ENCODE assay signal across 1 cellular context in the genomic region with DNA sequence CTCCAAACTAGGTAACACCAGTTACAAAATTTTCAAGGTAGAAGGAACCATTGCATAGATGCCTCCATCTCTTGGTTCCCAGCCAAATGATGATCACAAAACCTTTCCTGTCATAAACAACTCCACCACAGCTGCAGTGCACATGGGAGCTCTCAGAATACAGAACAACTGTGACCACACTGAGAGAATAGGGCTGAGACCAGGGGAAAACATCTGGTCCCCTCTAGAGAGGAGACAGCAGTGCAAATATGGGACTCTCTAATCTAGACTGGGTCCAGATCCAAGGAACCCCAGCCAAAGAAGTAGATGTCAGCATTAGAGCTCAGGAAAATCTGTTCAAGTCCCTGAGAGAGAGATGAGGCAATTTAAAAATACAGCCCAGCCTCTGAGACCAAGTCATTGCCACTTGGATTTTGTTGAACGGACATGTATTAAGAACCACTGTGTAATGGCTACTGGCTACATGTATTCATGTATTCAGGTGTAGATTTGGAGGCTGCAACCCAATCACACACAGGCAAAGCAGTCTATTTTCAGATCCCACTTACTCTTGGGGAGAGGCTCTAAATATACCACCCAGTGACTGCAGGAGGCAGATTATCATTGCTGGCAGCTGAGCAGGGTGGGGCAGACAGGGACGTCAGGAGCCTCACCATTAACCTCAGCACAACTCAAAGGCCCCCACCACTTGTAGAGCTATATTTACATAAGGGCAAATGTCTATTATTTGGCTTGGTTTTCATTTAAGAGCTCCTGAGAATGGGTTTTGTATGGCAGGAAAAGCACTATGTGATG.
TF ChIP-seq lines count a peak whose summit lies in the region.

No MANE protein-coding gene starts in this region.

TF ChIP-seq in K562, 482 proteins besides CTCF, POLR2A, EP300 and RAD21:
- TF ChIP-seq FOXJ3 (CRISPR knock-in tag; IDR thresholded peaks at IDR 0.05) (no peak), HLTF (IDR thresholded peaks at IDR 0.05) (no peak), RNF2 (IDR thresholded peaks at IDR 0.05) (no peak), TBP (optimal IDR thresholded peaks at IDR 0.05; ENCODE audit: low read depth, low read length) (no peak), KLF6 (CRISPR knock-in tag; IDR thresholded peaks at IDR 0.05; ENCODE audit: borderline replicate concordance) (no peak), ZNF583 (CRISPR knock-in tag; IDR thresholded peaks at IDR 0.05) (no peak), CBX5 (IDR thresholded peaks at IDR 0.05; ENCODE audit: borderline replicate concordance, low read depth) (no peak), PRMT5 (CRISPR knock-in tag; IDR thresholded peaks at IDR 0.05) (no peak), SMARCA4 (IDR thresholded peaks at IDR 0.05) (no peak)
- TF ChIP-seq, protein P1, sequence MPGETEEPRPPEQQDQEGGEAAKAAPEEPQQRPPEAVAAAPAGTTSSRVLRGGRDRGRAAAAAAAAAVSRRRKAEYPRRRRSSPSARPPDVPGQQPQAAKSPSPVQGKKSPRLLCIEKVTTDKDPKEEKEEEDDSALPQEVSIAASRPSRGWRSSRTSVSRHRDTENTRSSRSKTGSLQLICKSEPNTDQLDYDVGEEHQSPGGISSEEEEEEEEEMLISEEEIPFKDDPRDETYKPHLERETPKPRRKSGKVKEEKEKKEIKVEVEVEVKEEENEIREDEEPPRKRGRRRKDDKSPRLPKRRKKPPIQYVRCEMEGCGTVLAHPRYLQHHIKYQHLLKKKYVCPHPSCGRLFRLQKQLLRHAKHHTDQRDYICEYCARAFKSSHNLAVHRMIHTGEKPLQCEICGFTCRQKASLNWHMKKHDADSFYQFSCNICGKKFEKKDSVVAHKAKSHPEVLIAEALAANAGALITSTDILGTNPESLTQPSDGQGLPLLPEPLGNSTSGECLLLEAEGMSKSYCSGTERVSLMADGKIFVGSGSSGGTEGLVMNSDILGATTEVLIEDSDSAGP (CRISPR knock-in tag; IDR thresholded peaks at IDR 0.05) = no peak
- TF ChIP-seq, protein P2, sequence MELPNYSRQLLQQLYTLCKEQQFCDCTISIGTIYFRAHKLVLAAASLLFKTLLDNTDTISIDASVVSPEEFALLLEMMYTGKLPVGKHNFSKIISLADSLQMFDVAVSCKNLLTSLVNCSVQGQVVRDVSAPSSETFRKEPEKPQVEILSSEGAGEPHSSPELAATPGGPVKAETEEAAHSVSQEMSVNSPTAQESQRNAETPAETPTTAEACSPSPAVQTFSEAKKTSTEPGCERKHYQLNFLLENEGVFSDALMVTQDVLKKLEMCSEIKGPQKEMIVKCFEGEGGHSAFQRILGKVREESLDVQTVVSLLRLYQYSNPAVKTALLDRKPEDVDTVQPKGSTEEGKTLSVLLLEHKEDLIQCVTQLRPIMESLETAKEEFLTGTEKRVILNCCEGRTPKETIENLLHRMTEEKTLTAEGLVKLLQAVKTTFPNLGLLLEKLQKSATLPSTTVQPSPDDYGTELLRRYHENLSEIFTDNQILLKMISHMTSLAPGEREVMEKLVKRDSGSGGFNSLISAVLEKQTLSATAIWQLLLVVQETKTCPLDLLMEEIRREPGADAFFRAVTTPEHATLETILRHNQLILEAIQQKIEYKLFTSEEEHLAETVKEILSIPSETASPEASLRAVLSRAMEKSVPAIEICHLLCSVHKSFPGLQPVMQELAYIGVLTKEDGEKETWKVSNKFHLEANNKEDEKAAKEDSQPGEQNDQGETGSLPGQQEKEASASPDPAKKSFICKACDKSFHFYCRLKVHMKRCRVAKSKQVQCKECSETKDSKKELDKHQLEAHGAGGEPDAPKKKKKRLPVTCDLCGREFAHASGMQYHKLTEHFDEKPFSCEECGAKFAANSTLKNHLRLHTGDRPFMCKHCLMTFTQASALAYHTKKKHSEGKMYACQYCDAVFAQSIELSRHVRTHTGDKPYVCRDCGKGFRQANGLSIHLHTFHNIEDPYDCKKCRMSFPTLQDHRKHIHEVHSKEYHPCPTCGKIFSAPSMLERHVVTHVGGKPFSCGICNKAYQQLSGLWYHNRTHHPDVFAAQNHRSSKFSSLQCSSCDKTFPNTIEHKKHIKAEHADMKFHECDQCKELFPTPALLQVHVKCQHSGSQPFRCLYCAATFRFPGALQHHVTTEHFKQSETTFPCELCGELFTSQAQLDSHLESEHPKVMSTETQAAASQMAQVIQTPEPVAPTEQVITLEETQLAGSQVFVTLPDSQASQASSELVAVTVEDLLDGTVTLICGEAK (IDR thresholded peaks at IDR 0.05) = no peak
- TF ChIP-seq, protein P2 (CRISPR knock-in tag; IDR thresholded peaks at IDR 0.05) = no peak
- TF ChIP-seq, protein P3, sequence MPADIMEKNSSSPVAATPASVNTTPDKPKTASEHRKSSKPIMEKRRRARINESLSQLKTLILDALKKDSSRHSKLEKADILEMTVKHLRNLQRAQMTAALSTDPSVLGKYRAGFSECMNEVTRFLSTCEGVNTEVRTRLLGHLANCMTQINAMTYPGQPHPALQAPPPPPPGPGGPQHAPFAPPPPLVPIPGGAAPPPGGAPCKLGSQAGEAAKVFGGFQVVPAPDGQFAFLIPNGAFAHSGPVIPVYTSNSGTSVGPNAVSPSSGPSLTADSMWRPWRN (IDR thresholded peaks at IDR 0.05; ENCODE audit: low read depth) = no peak
